Comparison of ENCODE assay signal across 23 cellular contexts in the genomic region with DNA sequence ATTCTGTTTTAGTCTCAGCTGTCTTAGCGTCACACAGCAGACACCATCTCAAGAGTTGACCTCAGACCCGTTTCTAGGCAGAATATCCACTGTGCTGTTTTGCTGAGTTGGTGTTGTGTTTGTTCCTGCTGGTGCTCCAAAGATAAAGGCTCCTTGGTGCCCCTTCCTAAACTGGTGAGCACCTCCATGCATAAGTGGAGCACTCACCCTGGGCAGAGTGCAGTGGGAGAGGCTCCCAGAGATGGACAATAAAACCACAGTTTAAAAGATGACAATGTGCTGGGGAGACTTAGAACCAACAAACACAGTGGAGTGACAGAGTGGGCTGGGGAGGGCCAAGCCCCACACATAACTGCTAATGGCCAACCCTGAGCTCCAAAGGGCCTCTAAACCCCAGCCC.
"Had no signal": no experiment of that assay in that cellular context is flagged by ENCODE, and none has a peak within 500 bp of the region (broad histone marks: within the 10 kb centered on the region; RNA-seq: fewer than 3 reads in every experiment).

No MANE protein-coding gene starts in this region.

- H3K4me1 ChIP-seq: gastrocnemius medialis, prostate gland, suprapubic skin had no signal

- H3K9me3 Mint-ChIP-seq: endodermal cell; memory B cell; natural killer cell; neural crest cell; stimulated activated naive CD8-positive, alpha-beta T cell treated with anti-CD3 and anti-CD28 coated beads, Interleukin-15, Interleukin-2, amounts not matched to agents 100 ng/mL and 50 ng/mL, for 24 hours had no signal

- H3K27me3 Mint-ChIP-seq: stimulated activated naive CD8-positive, alpha-beta T cell treated with anti-CD3 and anti-CD28 coated beads, Interleukin-15, Interleukin-2, amounts not matched to agents 100 ng/mL and 50 ng/mL, for 24 hours had no signal

- H3K27me3 ChIP-seq: gastrocnemius medialis, right atrium auricular region, sigmoid colon, suprapubic skin, thyroid gland, vagina had no signal

- H3K27ac ChIP-seq: epithelial cell of prostate, gastrocnemius medialis, prostate gland, right atrium auricular region, sigmoid colon, suprapubic skin, thyroid gland, vagina had no signal

- FAIRE-seq: colon, keratinocyte had no signal

- H3K27ac Mint-ChIP-seq: endodermal cell; memory B cell; natural killer cell; stimulated activated naive B cell treated with anti-CD40 and anti-IgM and Interleukin-4, amounts not matched to agents 10 μg/mL and 1 μg/mL and 100 μg/mL, for 72 hours; stimulated activated naive CD8-positive, alpha-beta T cell treated with anti-CD3 and anti-CD28 coated beads, Interleukin-15, Interleukin-2, amounts not matched to agents 100 ng/mL and 50 ng/mL, for 24 hours had no signal

- H3K36me3 ChIP-seq: gastrocnemius medialis, prostate gland, right atrium auricular region, sigmoid colon, suprapubic skin, thyroid gland, vagina had no signal

- DNase-seq: effector CD8-positive, alpha-beta T cell; endodermal cell; foreskin fibroblast; gastrocnemius medialis; natural killer cell; sigmoid colon; stimulated activated CD4-positive, alpha-beta T cell treated with anti-CD3 and anti-CD28 coated beads, Interleukin-4, amount 100 ng/mL, for 4 hours; stimulated activated naive B cell treated with anti-CD40 and anti-IgM and Interleukin-4, amounts not matched to agents 10 μg/mL and 1 μg/mL and 100 μg/mL, for 72 hours; thyroid gland; trophoblast cell had no signal

- H3K4me3 Mint-ChIP-seq: endodermal cell; memory B cell; natural killer cell; neural crest cell; stimulated activated naive B cell treated with anti-CD40 and anti-IgM and Interleukin-4, amounts not matched to agents 10 μg/mL and 1 μg/mL and 100 μg/mL, for 72 hours; stimulated activated naive CD8-positive, alpha-beta T cell treated with anti-CD3 and anti-CD28 coated beads, Interleukin-15, Interleukin-2, amounts not matched to agents 100 ng/mL and 50 ng/mL, for 24 hours had no signal

- H3K4me3 ChIP-seq: gastrocnemius medialis, lung, prostate gland, right atrium auricular region, sigmoid colon, suprapubic skin, thyroid gland, vagina had no signal

- H3K36me3 Mint-ChIP-seq: memory B cell, natural killer cell had no signal

- ATAC-seq: esophagus mucosa; gastrocnemius medialis; left lobe of liver; natural killer cell; stimulated activated naive B cell treated with anti-CD40 and anti-IgM and Interleukin-4, amounts not matched to agents 10 μg/mL and 1 μg/mL and 100 μg/mL, for 72 hours had no signal

- H3K9me3 ChIP-seq: gastrocnemius medialis, prostate gland, right atrium auricular region, sigmoid colon, suprapubic skin, thyroid gland, vagina had no signal
